In genomic region chr2:43178602-43179542, GRCh38 we compare ENCODE assay signal across 1 cellular context.
TF ChIP-seq lines count a peak whose summit lies in the region.

No MANE protein-coding gene starts in this region.

TF ChIP-seq in HepG2, 621 proteins besides CTCF, POLR2A, EP300 and RAD21 (continued from another document and continues in another):
- TF ChIP-seq, protein P1, sequence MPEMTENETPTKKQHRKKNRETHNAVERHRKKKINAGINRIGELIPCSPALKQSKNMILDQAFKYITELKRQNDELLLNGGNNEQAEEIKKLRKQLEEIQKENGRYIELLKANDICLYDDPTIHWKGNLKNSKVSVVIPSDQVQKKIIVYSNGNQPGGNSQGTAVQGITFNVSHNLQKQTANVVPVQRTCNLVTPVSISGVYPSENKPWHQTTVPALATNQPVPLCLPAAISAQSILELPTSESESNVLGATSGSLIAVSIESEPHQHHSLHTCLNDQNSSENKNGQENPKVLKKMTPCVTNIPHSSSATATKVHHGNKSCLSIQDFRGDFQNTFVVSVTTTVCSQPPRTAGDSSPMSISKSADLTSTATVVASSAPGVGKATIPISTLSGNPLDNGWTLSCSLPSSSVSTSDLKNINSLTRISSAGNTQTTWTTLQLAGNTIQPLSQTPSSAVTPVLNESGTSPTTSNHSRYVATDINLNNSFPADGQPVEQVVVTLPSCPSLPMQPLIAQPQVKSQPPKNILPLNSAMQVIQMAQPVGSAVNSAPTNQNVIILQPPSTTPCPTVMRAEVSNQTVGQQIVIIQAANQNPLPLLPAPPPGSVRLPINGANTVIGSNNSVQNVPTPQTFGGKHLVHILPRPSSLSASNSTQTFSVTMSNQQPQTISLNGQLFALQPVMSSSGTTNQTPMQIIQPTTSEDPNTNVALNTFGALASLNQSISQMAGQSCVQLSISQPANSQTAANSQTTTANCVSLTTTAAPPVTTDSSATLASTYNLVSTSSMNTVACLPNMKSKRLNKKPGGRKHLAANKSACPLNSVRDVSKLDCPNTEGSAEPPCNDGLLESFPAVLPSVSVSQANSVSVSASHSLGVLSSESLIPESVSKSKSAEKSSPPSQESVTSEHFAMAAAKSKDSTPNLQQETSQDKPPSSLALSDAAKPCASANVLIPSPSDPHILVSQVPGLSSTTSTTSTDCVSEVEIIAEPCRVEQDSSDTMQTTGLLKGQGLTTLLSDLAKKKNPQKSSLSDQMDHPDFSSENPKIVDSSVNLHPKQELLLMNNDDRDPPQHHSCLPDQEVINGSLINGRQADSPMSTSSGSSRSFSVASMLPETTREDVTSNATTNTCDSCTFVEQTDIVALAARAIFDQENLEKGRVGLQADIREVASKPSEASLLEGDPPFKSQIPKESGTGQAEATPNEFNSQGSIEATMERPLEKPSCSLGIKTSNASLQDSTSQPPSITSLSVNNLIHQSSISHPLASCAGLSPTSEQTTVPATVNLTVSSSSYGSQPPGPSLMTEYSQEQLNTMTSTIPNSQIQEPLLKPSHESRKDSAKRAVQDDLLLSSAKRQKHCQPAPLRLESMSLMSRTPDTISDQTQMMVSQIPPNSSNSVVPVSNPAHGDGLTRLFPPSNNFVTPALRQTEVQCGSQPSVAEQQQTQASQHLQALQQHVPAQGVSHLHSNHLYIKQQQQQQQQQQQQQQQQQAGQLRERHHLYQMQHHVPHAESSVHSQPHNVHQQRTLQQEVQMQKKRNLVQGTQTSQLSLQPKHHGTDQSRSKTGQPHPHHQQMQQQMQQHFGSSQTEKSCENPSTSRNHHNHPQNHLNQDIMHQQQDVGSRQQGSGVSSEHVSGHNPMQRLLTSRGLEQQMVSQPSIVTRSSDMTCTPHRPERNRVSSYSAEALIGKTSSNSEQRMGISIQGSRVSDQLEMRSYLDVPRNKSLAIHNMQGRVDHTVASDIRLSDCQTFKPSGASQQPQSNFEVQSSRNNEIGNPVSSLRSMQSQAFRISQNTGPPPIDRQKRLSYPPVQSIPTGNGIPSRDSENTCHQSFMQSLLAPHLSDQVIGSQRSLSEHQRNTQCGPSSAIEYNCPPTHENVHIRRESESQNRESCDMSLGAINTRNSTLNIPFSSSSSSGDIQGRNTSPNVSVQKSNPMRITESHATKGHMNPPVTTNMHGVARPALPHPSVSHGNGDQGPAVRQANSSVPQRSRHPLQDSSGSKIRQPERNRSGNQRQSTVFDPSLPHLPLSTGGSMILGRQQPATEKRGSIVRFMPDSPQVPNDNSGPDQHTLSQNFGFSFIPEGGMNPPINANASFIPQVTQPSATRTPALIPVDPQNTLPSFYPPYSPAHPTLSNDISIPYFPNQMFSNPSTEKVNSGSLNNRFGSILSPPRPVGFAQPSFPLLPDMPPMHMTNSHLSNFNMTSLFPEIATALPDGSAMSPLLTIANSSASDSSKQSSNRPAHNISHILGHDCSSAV (CRISPR knock-in tag; IDR thresholded peaks at IDR 0.05; ENCODE audit: borderline replicate concordance): no peak
- peak; percentile 38 for TF ChIP-seq ZBTB43 (CRISPR knock-in tag; conservative IDR thresholded peaks at IDR 0.05)
- TF ChIP-seq GZF1 (CRISPR knock-in tag; IDR thresholded peaks at IDR 0.05): 0 out of 2 replicates have a peak, but pooled peaks have one; percentile 46
- TF ChIP-seq, protein P2, sequence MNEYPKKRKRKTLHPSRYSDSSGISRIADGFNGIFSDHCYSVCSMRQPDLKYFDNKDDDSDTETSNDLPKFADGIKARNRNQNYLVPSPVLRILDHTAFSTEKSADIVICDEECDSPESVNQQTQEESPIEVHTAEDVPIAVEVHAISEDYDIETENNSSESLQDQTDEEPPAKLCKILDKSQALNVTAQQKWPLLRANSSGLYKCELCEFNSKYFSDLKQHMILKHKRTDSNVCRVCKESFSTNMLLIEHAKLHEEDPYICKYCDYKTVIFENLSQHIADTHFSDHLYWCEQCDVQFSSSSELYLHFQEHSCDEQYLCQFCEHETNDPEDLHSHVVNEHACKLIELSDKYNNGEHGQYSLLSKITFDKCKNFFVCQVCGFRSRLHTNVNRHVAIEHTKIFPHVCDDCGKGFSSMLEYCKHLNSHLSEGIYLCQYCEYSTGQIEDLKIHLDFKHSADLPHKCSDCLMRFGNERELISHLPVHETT (CRISPR knock-in tag; conservative IDR thresholded peaks at IDR 0.05): no peak
- TF ChIP-seq ZNF326 (CRISPR knock-in tag; IDR thresholded peaks at IDR 0.05; ENCODE audit: borderline replicate concordance): no peak
- TF ChIP-seq ZNF720 (CRISPR knock-in tag; IDR thresholded peaks at IDR 0.05): no peak
- TF ChIP-seq NAIF1 (CRISPR knock-in tag; IDR thresholded peaks at IDR 0.05; ENCODE audit: borderline replicate concordance): 0 out of 2 replicates have a peak, but pooled peaks have one; percentile 36
- TF ChIP-seq, protein P3, sequence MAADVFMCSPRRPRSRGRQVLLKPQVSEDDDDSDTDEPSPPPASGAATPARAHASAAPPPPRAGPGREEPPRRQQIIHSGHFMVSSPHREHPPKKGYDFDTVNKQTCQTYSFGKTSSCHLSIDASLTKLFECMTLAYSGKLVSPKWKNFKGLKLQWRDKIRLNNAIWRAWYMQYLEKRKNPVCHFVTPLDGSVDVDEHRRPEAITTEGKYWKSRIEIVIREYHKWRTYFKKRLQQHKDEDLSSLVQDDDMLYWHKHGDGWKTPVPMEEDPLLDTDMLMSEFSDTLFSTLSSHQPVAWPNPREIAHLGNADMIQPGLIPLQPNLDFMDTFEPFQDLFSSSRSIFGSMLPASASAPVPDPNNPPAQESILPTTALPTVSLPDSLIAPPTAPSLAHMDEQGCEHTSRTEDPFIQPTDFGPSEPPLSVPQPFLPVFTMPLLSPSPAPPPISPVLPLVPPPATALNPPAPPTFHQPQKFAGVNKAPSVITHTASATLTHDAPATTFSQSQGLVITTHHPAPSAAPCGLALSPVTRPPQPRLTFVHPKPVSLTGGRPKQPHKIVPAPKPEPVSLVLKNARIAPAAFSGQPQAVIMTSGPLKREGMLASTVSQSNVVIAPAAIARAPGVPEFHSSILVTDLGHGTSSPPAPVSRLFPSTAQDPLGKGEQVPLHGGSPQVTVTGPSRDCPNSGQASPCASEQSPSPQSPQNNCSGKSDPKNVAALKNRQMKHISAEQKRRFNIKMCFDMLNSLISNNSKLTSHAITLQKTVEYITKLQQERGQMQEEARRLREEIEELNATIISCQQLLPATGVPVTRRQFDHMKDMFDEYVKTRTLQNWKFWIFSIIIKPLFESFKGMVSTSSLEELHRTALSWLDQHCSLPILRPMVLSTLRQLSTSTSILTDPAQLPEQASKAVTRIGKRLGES (CRISPR knock-in tag; IDR thresholded peaks at IDR 0.05; ENCODE audit: borderline replicate concordance): no peak
- TF ChIP-seq ZZZ3 (CRISPR knock-in tag; IDR thresholded peaks at IDR 0.05; ENCODE audit: borderline replicate concordance): no peak; the same call in 1 of the 2 replicates
- no peak for TF ChIP-seq ZNF841 (CRISPR knock-in tag; IDR thresholded peaks at IDR 0.05; ENCODE audit: borderline replicate concordance)
- TF ChIP-seq PLRG1 (conservative IDR thresholded peaks at IDR 0.05): no peak
- no peak for TF ChIP-seq ZNF75D (CRISPR knock-in tag; IDR thresholded peaks at IDR 0.05; ENCODE audit: borderline replicate concordance)
- TF ChIP-seq, protein P4, sequence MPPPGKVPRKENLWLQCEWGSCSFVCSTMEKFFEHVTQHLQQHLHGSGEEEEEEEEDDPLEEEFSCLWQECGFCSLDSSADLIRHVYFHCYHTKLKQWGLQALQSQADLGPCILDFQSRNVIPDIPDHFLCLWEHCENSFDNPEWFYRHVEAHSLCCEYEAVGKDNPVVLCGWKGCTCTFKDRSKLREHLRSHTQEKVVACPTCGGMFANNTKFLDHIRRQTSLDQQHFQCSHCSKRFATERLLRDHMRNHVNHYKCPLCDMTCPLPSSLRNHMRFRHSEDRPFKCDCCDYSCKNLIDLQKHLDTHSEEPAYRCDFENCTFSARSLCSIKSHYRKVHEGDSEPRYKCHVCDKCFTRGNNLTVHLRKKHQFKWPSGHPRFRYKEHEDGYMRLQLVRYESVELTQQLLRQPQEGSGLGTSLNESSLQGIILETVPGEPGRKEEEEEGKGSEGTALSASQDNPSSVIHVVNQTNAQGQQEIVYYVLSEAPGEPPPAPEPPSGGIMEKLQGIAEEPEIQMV (CRISPR knock-in tag; IDR thresholded peaks at IDR 0.05; ENCODE audit: low read depth): no peak
- TF ChIP-seq TRIM24 (CRISPR knock-in tag; IDR thresholded peaks at IDR 0.05): no peak
- TF ChIP-seq CREM (IDR thresholded peaks at IDR 0.05): peak; percentile 31
- no peak for TF ChIP-seq CREM (CRISPR knock-in tag; IDR thresholded peaks at IDR 0.05)
- TF ChIP-seq KLF12 (CRISPR knock-in tag; IDR thresholded peaks at IDR 0.05; ENCODE audit: borderline replicate concordance): no peak
- TF ChIP-seq ZSCAN5A (CRISPR knock-in tag; IDR thresholded peaks at IDR 0.05; ENCODE audit: borderline replicate concordance): no peak
- peak; percentile 31; the same call in 1 of the 2 replicates for TF ChIP-seq CCDC6 (CRISPR knock-in tag; IDR thresholded peaks at IDR 0.05)
- no peak for TF ChIP-seq ZNF451 (CRISPR knock-in tag; IDR thresholded peaks at IDR 0.05)
- no peak for TF ChIP-seq GPN1 (CRISPR knock-in tag; IDR thresholded peaks at IDR 0.05; ENCODE audit: borderline replicate concordance)
- TF ChIP-seq ZNF12 (CRISPR knock-in tag; IDR thresholded peaks at IDR 0.05): peak; percentile 53; the same call in 1 of the 2 replicates
- no peak for TF ChIP-seq BCLAF1 (IDR thresholded peaks at IDR 0.05)
- TF ChIP-seq FUBP1 (CRISPR knock-in tag; IDR thresholded peaks at IDR 0.05; ENCODE audit: borderline replicate concordance): no peak
- TF ChIP-seq, protein P5, sequence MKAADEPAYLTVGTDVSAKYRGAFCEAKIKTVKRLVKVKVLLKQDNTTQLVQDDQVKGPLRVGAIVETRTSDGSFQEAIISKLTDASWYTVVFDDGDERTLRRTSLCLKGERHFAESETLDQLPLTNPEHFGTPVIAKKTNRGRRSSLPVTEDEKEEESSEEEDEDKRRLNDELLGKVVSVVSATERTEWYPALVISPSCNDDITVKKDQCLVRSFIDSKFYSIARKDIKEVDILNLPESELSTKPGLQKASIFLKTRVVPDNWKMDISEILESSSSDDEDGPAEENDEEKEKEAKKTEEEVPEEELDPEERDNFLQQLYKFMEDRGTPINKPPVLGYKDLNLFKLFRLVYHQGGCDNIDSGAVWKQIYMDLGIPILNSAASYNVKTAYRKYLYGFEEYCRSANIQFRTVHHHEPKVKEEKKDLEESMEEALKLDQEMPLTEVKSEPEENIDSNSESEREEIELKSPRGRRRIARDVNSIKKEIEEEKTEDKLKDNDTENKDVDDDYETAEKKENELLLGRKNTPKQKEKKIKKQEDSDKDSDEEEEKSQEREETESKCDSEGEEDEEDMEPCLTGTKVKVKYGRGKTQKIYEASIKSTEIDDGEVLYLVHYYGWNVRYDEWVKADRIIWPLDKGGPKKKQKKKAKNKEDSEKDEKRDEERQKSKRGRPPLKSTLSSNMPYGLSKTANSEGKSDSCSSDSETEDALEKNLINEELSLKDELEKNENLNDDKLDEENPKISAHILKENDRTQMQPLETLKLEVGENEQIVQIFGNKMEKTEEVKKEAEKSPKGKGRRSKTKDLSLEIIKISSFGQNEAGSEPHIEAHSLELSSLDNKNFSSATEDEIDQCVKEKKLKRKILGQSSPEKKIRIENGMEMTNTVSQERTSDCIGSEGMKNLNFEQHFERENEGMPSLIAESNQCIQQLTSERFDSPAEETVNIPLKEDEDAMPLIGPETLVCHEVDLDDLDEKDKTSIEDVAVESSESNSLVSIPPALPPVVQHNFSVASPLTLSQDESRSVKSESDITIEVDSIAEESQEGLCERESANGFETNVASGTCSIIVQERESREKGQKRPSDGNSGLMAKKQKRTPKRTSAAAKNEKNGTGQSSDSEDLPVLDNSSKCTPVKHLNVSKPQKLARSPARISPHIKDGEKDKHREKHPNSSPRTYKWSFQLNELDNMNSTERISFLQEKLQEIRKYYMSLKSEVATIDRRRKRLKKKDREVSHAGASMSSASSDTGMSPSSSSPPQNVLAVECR (CRISPR knock-in tag; IDR thresholded peaks at IDR 0.05; ENCODE audit: borderline replicate concordance): peak; percentile 65; the same call in 1 of the 2 replicates
